Comparison of ENCODE assay signal across 1 cellular context in genomic region chr6:85569323-85569722, GRCh38.
TF ChIP-seq lines count a peak whose summit lies in the region.

No MANE protein-coding gene starts in this region.

TF ChIP-seq in SK-N-SH, 30 proteins besides CTCF, POLR2A, EP300 and RAD21 (continued from another document):
- TF ChIP-seq YY1 (IDR thresholded peaks at IDR 0.05; ENCODE audit: low read depth) (no peak), IRF3 (IDR thresholded peaks at IDR 0.05; ENCODE audit: low read depth, low read length) (no peak)
